In genomic region chr18:78734614-78734945, GRCh38 we compare ENCODE assay signal across 1 cellular context.
TF ChIP-seq lines count a peak whose summit lies in the region.

No MANE protein-coding gene starts in this region.

TF ChIP-seq in H1, 55 proteins besides CTCF, POLR2A, EP300 and RAD21 (continued from another document):
- no peak for TF ChIP-seq SIRT6 (IDR thresholded peaks at IDR 0.05; ENCODE audit: low read length)
- no peak for TF ChIP-seq NANOG (IDR thresholded peaks at IDR 0.05; ENCODE audit: insufficient read depth, low read depth, low read length, poor library complexity, severe bottlenecking)
- TF ChIP-seq BACH1 (IDR thresholded peaks at IDR 0.05; ENCODE audit: low read length), result no peak
- no peak for TF ChIP-seq TAF7 (optimal IDR thresholded peaks at IDR 0.05; ENCODE audit: borderline replicate concordance, low read depth, low read length)
- TF ChIP-seq SAP30 (IDR thresholded peaks at IDR 0.05; ENCODE audit: insufficient read depth, insufficient replicate concordance, low read length), result no peak
- no peak for TF ChIP-seq SRF (IDR thresholded peaks at IDR 0.05; ENCODE audit: low read depth, low read length)
TF ChIP-seq in H1: peak in this region for 0.
